Comparison of ENCODE assay signal across 1 cellular context in the genomic region with DNA sequence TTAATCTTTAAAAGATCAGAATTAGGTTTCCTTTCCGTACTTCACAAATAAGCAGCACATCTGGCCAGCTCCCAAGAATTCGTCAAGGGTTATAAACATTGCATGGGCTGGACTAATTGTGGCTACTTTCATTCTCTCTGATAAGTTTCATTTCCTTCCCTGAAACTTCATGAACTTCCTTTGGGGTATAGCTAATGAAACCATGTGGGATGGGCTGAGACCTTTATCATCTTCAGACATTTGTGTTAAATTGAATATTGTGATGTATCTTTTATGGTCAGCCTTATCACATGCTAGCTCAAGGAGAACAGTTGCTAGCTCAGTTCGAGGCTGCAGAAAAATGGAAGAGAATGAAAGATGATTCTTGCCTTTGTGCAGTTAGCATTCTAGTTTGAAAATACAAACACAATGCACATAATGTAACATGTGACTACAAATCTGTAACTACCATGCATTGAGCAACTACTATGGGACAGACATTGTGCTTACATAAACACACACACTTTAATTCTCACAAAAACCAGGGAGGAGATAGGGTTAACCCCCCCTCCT.
TF ChIP-seq lines count a peak whose summit lies in the region.

No MANE protein-coding gene starts in this region.

TF ChIP-seq in HepG2, 621 proteins besides CTCF, POLR2A, EP300 and RAD21 (continued from another document):
- TF ChIP-seq, protein P1, sequence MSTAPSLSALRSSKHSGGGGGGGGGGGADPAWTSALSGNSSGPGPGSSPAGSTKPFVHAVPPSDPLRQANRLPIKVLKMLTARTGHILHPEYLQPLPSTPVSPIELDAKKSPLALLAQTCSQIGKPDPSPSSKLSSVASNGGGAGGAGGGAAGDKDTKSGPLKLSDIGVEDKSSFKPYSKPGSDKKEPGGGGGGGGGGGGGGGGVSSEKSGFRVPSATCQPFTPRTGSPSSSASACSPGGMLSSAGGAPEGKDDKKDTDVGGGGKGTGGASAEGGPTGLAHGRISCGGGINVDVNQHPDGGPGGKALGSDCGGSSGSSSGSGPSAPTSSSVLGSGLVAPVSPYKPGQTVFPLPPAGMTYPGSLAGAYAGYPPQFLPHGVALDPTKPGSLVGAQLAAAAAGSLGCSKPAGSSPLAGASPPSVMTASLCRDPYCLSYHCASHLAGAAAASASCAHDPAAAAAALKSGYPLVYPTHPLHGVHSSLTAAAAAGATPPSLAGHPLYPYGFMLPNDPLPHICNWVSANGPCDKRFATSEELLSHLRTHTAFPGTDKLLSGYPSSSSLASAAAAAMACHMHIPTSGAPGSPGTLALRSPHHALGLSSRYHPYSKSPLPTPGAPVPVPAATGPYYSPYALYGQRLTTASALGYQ (CRISPR knock-in tag; IDR thresholded peaks at IDR 0.05), result no peak
- TF ChIP-seq TARDBP (CRISPR knock-in tag; IDR thresholded peaks at IDR 0.05) (no peak), HBP1 (CRISPR knock-in tag; IDR thresholded peaks at IDR 0.05; ENCODE audit: low read depth) (no peak), NFYC (CRISPR knock-in tag; IDR thresholded peaks at IDR 0.05) (no peak)
- TF ChIP-seq, protein P2, sequence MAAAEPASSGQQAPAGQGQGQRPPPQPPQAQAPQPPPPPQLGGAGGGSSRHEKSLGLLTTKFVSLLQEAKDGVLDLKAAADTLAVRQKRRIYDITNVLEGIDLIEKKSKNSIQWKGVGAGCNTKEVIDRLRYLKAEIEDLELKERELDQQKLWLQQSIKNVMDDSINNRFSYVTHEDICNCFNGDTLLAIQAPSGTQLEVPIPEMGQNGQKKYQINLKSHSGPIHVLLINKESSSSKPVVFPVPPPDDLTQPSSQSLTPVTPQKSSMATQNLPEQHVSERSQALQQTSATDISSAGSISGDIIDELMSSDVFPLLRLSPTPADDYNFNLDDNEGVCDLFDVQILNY (CRISPR knock-in tag; conservative IDR thresholded peaks at IDR 0.05), result no peak
